Comparison of ENCODE assay signal across 12 cellular contexts in the genomic region with DNA sequence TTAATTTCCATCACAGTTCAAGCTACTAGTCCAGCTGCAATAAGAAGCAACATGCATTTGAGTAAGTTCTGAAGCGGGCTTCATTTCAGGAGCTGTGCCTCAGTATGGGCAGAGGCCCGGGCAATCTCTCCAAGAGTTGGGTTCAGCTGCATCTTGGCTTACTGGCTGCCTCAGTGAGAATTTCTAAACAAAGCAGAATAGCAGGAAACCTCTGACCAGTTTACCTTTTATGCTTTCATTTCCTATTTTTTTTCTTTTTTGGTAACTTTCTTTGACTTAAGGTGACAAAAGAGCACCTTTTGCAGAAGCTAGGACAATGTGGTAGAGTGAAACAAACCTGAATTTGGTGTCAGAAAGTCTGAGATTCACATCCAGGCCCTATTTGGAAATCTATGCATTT. TPM values are rescaled to one million over a fixed set of nuclear protein-coding genes. Genes with fewer than 3 reads are reported as not detected.
DNase-seq lines count a peak whose midpoint lies in the region; ATAC-seq and TF ChIP-seq lines count a peak whose summit lies in the region.
"Had no signal": no experiment of that assay in that cellular context is flagged by ENCODE, and none has a peak within 500 bp of the region (broad histone marks: within the 10 kb centered on the region; RNA-seq: fewer than 3 reads in every experiment).

No MANE protein-coding gene starts in this region.

- peaks cover 8% of the 10 kb centered on the region; the same call in 1 of the 2 replicates for H3F3A ChIP-seq in OCI-LY1 (ENCODE audit: insufficient read depth, low read length)

- H3K4me2 ChIP-seq in BLaER1 (peak overlapping the region; percentile 4; the same call in 1 of the 2 replicates), OCI-LY1 (ENCODE audit: low read length) (peak overlapping the region; percentile 72)

- H3K9ac ChIP-seq in BLaER1 (no peak overlapping the region), OCI-LY1 (ENCODE audit: low read length) (peak overlapping the region; percentile 42; the same call in 1 of the 2 replicates)

- H3K79me2 ChIP-seq in OCI-LY1 (ENCODE audit: insufficient read depth, low read length): no peaks in the 10 kb centered on the region

- DNase-seq in DMS 273 (lab: John Stamatoyannopoulos, UW; ENCODE audit: unreplicated experiment) (no peak), HT-29 (ENCODE audit: low spot score) (no peak), NCI-H82 treated with DMSO at 0.1 percent for 48 hours (lab: John Stamatoyannopoulos, UW; ENCODE audit: unreplicated experiment) (no peak)
- DNase-seq: activated T-cell treated with anti-CD3 and anti-CD28 coated beads, Interleukin-2, amount 50 U/mL, for 4 hours; AML-193; HFFc6; left ventricle myocardium inferior had no signal

- no peaks in the 10 kb centered on the region for H3K9me2 ChIP-seq in OCI-LY1 (ENCODE audit: low read depth, low read length)

- H3K4me3 ChIP-seq in BLaER1: no peak overlapping the region
- H3K4me3 ChIP-seq in OCI-LY1 (ENCODE audit: low read depth, low read length, poor library complexity, severe bottlenecking): peak overlapping the region; percentile 37
- H3K4me3 ChIP-seq: left ventricle myocardium inferior had no signal

- no peak for TF ChIP-seq CTCF in OCI-LY1 (IDR thresholded peaks at IDR 0.05; ENCODE audit: low read length)

- H3K27ac ChIP-seq in BLaER1 (no peak overlapping the region), OCI-LY1 (ENCODE audit: low read depth, low read length, poor library complexity, severe bottlenecking) (peak overlapping the region; percentile 99)
- H3K27ac ChIP-seq: left ventricle myocardium inferior had no signal

- peaks cover 3% of the 10 kb centered on the region; the same call in 1 of the 2 replicates for H3K9me3 ChIP-seq in BLaER1
- H3K9me3 ChIP-seq in OCI-LY1 (ENCODE audit: low read length): peaks cover 3% of the 10 kb centered on the region

- H4K20me1 ChIP-seq in BLaER1 (no peaks in the 10 kb centered on the region), OCI-LY1 (ENCODE audit: insufficient read depth, low read length) (no peaks in the 10 kb centered on the region)

- no peak overlapping the region for H2AFZ ChIP-seq in OCI-LY1 (ENCODE audit: low read length)

- H3K4me1 ChIP-seq in BLaER1 (peaks cover 41% of the 10 kb centered on the region), OCI-LY1 (ENCODE audit: insufficient read depth, low read length, severe bottlenecking) (peaks cover 59% of the 10 kb centered on the region)

- no peaks in the 10 kb centered on the region for H3K27me3 ChIP-seq in BLaER1
- no peaks in the 10 kb centered on the region for H3K27me3 ChIP-seq in OCI-LY1 (ENCODE audit: insufficient read depth, low read length)

- peak; percentile 17 for ATAC-seq in GM19025 (IDR thresholded peaks at IDR 0.05; ENCODE audit: low read depth, unreplicated experiment)
- ATAC-seq in HG02840 (IDR thresholded peaks at IDR 0.05; ENCODE audit: low FRiP score, unreplicated experiment): peak; percentile 29
- ATAC-seq in GM21737 (IDR thresholded peaks at IDR 0.05; ENCODE audit: unreplicated experiment): no peak

- no peaks in the 10 kb centered on the region for H3K36me3 ChIP-seq in BLaER1
- H3K36me3 ChIP-seq in OCI-LY1 (ENCODE audit: insufficient read depth, low read length): no peaks in the 10 kb centered on the region

RNA-seq across cellular contexts. Expression of gene FBXO30, which starts 51.0 kb away (rescaled TPM):
- total RNA-seq in HT-29 (2014; rRNA removed; shearing (Covaris generic)): 1.8 and 1.9 TPM in 2 replicates
